Comparison of ENCODE assay signal across 25 cellular contexts in genomic region chr2:164810843-164811242, GRCh38. TPM values are rescaled to one million over a fixed set of nuclear protein-coding genes. Genes with fewer than 3 reads are reported as not detected.
DNase-seq lines count a peak whose midpoint lies in the region; ATAC-seq and TF ChIP-seq lines count a peak whose summit lies in the region.
"Had no signal": no experiment of that assay in that cellular context is flagged by ENCODE, and none has a peak within 500 bp of the region (broad histone marks: within the 10 kb centered on the region; RNA-seq: fewer than 3 reads in every experiment).

No MANE protein-coding gene starts in this region.

- H3K27me3 ChIP-seq in body of pancreas = no peaks in the 10 kb centered on the region
- H3K27me3 ChIP-seq: esophagus squamous epithelium, neural progenitor cell had no signal

- intact Hi-C loops in body of pancreas (cut with DNase I) = no loop called here

- peak; percentile 47 for ATAC-seq in body of pancreas
- ATAC-seq in GM19452 (IDR thresholded peaks at IDR 0.05; ENCODE audit: unreplicated experiment) = no peak
- no peak for ATAC-seq in GM19395 (IDR thresholded peaks at IDR 0.05; ENCODE audit: unreplicated experiment)
- ATAC-seq: activated naive CD4-positive, alpha-beta T cell treated with anti-CD3 and anti-CD28 coated beads, Interleukin-2, amount 50 U/mL, for 72 hours; stimulated activated effector memory CD8-positive, alpha-beta T cell treated with anti-CD3 and anti-CD28 coated beads, Interleukin-12 subunit alpha, Interleukin-12 subunit beta, amount 100 ng/mL, for 72 hours; T-cell had no signal

- peak; percentile 74 for DNase-seq in HCEC 1CT
- DNase-seq in body of pancreas = no peak
- peak; percentile 21 for DNase-seq in fibroblast of the conjunctiva (ENCODE audit: low read depth)
- DNase-seq in renal cortical epithelial cell (ENCODE audit: low read depth) = peak; percentile 63
- DNase-seq in HUDEP-2 (lab: John Stamatoyannopoulos, UW; ENCODE audit: unreplicated experiment in 76 of 76) = no peak
- DNase-seq in stimulated activated CD4-positive, alpha-beta T cell treated with anti-CD3 and anti-CD28 coated beads, Interleukin-12 subunit alpha, Interleukin-12 subunit beta, amount 100 ng/mL, for 4 hours = no peak
- DNase-seq: activated CD4-positive, alpha-beta T cell treated with anti-CD3 and anti-CD28 coated beads for 4 hours; cerebellar nuclear complex; DMS 273 treated with DMSO at 0.1 percent for 48 hours; effector CD8-positive, alpha-beta T cell; esophagus squamous epithelium; H7; Kasumi-1; NCI-H1092 treated with DMSO at 0.1 percent for 48 hours; NCI-H2029 treated with DMSO at 0.1 percent for 48 hours; SIG-M5; stimulated activated CD4-positive, alpha-beta T cell treated with anti-CD3 and anti-CD28 coated beads, Interleukin-2, amount 100 ng/mL, for 24 hours; T-cell had no signal

- no peak for TF ChIP-seq CTCF in body of pancreas (IDR thresholded peaks at IDR 0.05)

- peaks cover 60% of the 10 kb centered on the region for H3K4me1 ChIP-seq in body of pancreas
- H3K4me1 ChIP-seq: neural progenitor cell had no signal

- no peaks in the 10 kb centered on the region for H3K36me3 ChIP-seq in body of pancreas (replicated peaks in 1 of 2; ENCODE audit: insufficient read depth in 1 of 2, low read depth in 2 of 2)
- H3K36me3 ChIP-seq: esophagus squamous epithelium, neural progenitor cell had no signal

- no peak for TF ChIP-seq POLR2A in body of pancreas (IDR thresholded peaks at IDR 0.05)

- no peaks in the 10 kb centered on the region for H3K9me3 ChIP-seq in body of pancreas
- H3K9me3 ChIP-seq: esophagus squamous epithelium had no signal

- no peak overlapping the region for H3K4me3 ChIP-seq in body of pancreas
- H3K4me3 ChIP-seq: esophagus squamous epithelium, neural progenitor cell, skin epidermis had no signal

- peak overlapping the region in 1 of 4 donors; percentile 7 for H3K27ac ChIP-seq in body of pancreas
- H3K27ac ChIP-seq: neural progenitor cell, skin epidermis had no signal

RNA-seq across cellular contexts. Expression of gene COBLL1, which starts 30.8 kb away (rescaled TPM):
- total RNA-seq in body of pancreas (100 to 1,000 TPM; 104 to 140 TPM), renal cortical epithelial cell (11.6 and 117 TPM in 2 replicates)
- total RNA-seq: G401 had no signal

Comparison
In these comparisons a context has a peak if more than half of its experiments do, and no peak if none do; other contexts are left out.
1. DNase-seq: peak in HCEC 1CT (single experiment), fibroblast of the conjunctiva (single experiment) and renal cortical epithelial cell (single experiment); none in body of pancreas (0 of 4), HUDEP-2 (0 of 76) and stimulated activated CD4-positive, alpha-beta T cell treated with anti-CD3 and anti-CD28 coated beads, Interleukin-12 subunit alpha, Interleukin-12 subunit beta, amount 100 ng/mL, for 4 hours (single experiment).